ENCODE assay signal across 7 cellular contexts in the genomic region with DNA sequence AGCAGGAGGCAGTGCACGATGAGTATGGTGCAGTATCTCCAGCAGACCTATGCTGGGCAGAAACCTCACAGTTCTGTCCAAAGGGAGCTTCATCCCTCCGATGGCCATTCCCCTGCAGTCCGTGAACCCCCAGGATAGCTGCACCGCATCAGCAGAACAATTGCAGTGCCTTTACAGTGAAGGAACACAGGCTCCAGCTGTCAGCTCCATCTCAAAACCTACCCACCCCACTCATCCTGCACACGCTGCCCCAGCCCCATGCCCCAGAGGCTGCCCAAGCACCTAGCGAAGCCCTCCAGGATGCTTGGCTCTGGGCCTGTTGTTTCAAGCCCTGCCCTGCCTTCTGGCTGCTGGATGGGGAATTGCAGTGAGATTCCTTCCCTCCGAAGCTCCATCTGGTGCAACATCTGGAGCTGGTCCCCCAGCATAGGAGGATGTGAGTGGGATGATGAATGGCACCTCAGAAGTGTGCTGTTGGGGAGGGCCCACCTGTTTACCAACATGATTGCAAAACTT.
DNase-seq lines count a peak whose midpoint lies in the region; ATAC-seq, FAIRE-seq and TF ChIP-seq lines count a peak whose summit lies in the region.
"Not testable (repeated sequence)": the region's sequence is repeated elsewhere in the genome, so short reads cannot be mapped to it uniquely, and the experiment has no call there.

No MANE protein-coding gene starts in this region.

- FAIRE-seq in GM19239 (lab: Jason Lieb, UNC) (peak; percentile 33), HTR-8/SVneo (lab: Jason Lieb, UNC) (peak; percentile 31), K562 (lab: Jason Lieb, UNC) (peak; percentile 46)

- not testable (repeated sequence) for H4K20me1 ChIP-seq in BLaER1 treated with 17β-estradiol and CSF1 and Interleukin-3, amounts not matched to agents 10 nM and 100 nM; K562 (replicated peaks; ENCODE audit: control insufficient read depth, insufficient read depth, low read length)

- POLR2A ChIA-PET in K562 (lab: Yijun Ruan, JAX): not testable (repeated sequence)

- TF ChIP-seq EP300 in K562 (IDR thresholded peaks at IDR 0.05; ENCODE audit: low read length): not testable (repeated sequence)

- H3K27ac ChIP-seq in BLaER1 treated with 17β-estradiol and CSF1 and Interleukin-3, amounts not matched to agents 10 nM and 100 nM: peak overlapping the region in 2 of 11 experiments; percentile 80 to 87; a peak in 2 of 22 replicates
- H3K27ac ChIP-seq in K562 (ENCODE audit: extremely low read depth, low read depth, low read length); endodermal cell (ENCODE audit: low read depth, low read length): not testable (repeated sequence)

- H3K79me2 ChIP-seq in K562 (ENCODE audit: control insufficient read depth, insufficient read depth, low read length): not testable (repeated sequence)

- H3K4me1 ChIP-seq in BLaER1 treated with 17β-estradiol and CSF1 and Interleukin-3, amounts not matched to agents 10 nM and 100 nM: peaks cover 3 to 42% (median 34%) of the 10 kb centered on the region in 10 experiments; a peak in 15 of 20 replicates
- H3K4me1 ChIP-seq in K562 (replicated peaks in 1 of 2; ENCODE audit: control insufficient read depth in 2 of 2, insufficient read depth in 2 of 2, low read length in 2 of 2); endodermal cell (ENCODE audit: control insufficient read depth, insufficient read depth, low read length): not testable (repeated sequence)

- not testable (repeated sequence) for H3K36me3 Mint-ChIP-seq in endodermal cell (ENCODE audit: low read depth); stimulated activated effector memory CD8-positive, alpha-beta T cell treated with anti-CD3 and anti-CD28 coated beads, Interleukin-12 subunit alpha, Interleukin-12 subunit beta, amount 100 ng/mL, for 72 hours

- 1% methylated on average over 6 of the region's 7 CpGs for WGBS in K562 (ENCODE audit: insufficient coverage, low coverage, missing lambda C conversion rate)
- WGBS in endodermal cell (ENCODE audit: insufficient coverage in 1 of 2, insufficient read length in 1 of 2), 2 experiments: 84 to 88% methylated on average over 1 to 5 of the region's 7 CpGs

- in situ Hi-C loops in K562 (cut with MboI): not testable (repeated sequence)

- not testable (repeated sequence) for H3K9me1 ChIP-seq in K562 (ENCODE audit: control insufficient read depth, insufficient read depth, low read length)

- H3K9ac ChIP-seq in BLaER1 treated with 17β-estradiol and CSF1 and Interleukin-3, amounts not matched to agents 10 nM and 100 nM; K562 (ENCODE audit: insufficient read depth in 1 of 2, low read depth in 2 of 2, low read length in 2 of 2); endodermal cell (ENCODE audit: extremely low read depth, low read length, poor library complexity, severe bottlenecking): not testable (repeated sequence)

- intact Hi-C loops in K562 (cut with micrococcal nuclease): not testable (repeated sequence)

- H3K4me1 Mint-ChIP-seq in endodermal cell; stimulated activated effector memory CD8-positive, alpha-beta T cell treated with anti-CD3 and anti-CD28 coated beads, Interleukin-12 subunit alpha, Interleukin-12 subunit beta, amount 100 ng/mL, for 72 hours: not testable (repeated sequence)

- not testable (repeated sequence) for H3K27me3 Mint-ChIP-seq in endodermal cell (ENCODE audit: insufficient read depth)

- CTCF ChIA-PET in K562 (lab: Yijun Ruan, JAX; ENCODE audit: low intra/inter-chr PET ratio): not testable (repeated sequence)

- peak overlapping the region in 6 of 11 experiments; percentile 20 to 68 (median 60); a peak in 10 of 22 replicates for H3K4me2 ChIP-seq in BLaER1 treated with 17β-estradiol and CSF1 and Interleukin-3, amounts not matched to agents 10 nM and 100 nM
- H3K4me2 ChIP-seq in K562 (ENCODE audit: insufficient read depth, low read length): not testable (repeated sequence)

- not testable (repeated sequence) for H3K9me3 ChIP-seq in BLaER1 treated with 17β-estradiol and CSF1 and Interleukin-3, amounts not matched to agents 10 nM and 100 nM (replicated peaks in 1 of 11); K562 (replicated peaks; ENCODE audit: control insufficient read depth, insufficient read depth, low read depth, low read length); endodermal cell (ENCODE audit: control insufficient read depth, low read length)

- not testable (repeated sequence) for H3K9me3 Mint-ChIP-seq in endodermal cell; stimulated activated effector memory CD8-positive, alpha-beta T cell treated with anti-CD3 and anti-CD28 coated beads, Interleukin-12 subunit alpha, Interleukin-12 subunit beta, amount 100 ng/mL, for 72 hours

- BruUV-seq in K562 (replicated peaks; lab: Mats Ljungman, UMichigan): not testable (repeated sequence)

- H3K36me3 ChIP-seq in BLaER1 treated with 17β-estradiol and CSF1 and Interleukin-3, amounts not matched to agents 10 nM and 100 nM; K562 (ENCODE audit: control insufficient read depth, insufficient read depth, low read length); endodermal cell (ENCODE audit: control insufficient read depth, insufficient read depth, low read length): not testable (repeated sequence)

- TF ChIP-seq CTCF in K562 (IDR thresholded peaks at IDR 0.05 in 2 of 3, conservative IDR thresholded peaks at IDR 0.05 in 1 of 3; ENCODE audit: insufficient read depth in 2 of 3, low read depth in 1 of 3, low read length in 3 of 3): not testable (repeated sequence)
- TF ChIP-seq CTCF in endodermal cell (conservative IDR thresholded peaks at IDR 0.05): peak; percentile 38

- H2AFZ ChIP-seq in K562 (ENCODE audit: low read depth, low read length): not testable (repeated sequence)

- not testable (repeated sequence) for TF ChIP-seq POLR2A in K562 (conservative IDR thresholded peaks at IDR 0.05)

- TF ChIP-seq RAD21 in K562 (CRISPR knock-in tag; conservative IDR thresholded peaks at IDR 0.05 in 1 of 2, IDR thresholded peaks at IDR 0.05 in 1 of 2): not testable (repeated sequence)

- H3K27me3 ChIP-seq in BLaER1 treated with 17β-estradiol and CSF1 and Interleukin-3, amounts not matched to agents 10 nM and 100 nM; endodermal cell (ENCODE audit: control insufficient read depth, insufficient read depth, low read length, poor library complexity, severe bottlenecking): not testable (repeated sequence)
- H3K27me3 ChIP-seq in K562 (ENCODE audit: control insufficient read depth in 2 of 2, insufficient read depth in 2 of 2, low read length in 2 of 2): peaks cover 0 to 22% of the 10 kb centered on the region in 2 experiments; a peak in 2 of 5 replicates

- peak; percentile 60 for ATAC-seq in SK-N-SH treated with all-trans-retinoic acid at 6 μM for 48 hours
- peak; percentile 85 for ATAC-seq in K562
- peak; percentile 22 for ATAC-seq in stimulated activated effector memory CD8-positive, alpha-beta T cell treated with anti-CD3 and anti-CD28 coated beads, Interleukin-12 subunit alpha, Interleukin-12 subunit beta, amount 100 ng/mL, for 72 hours

- H3K4me3 ChIP-seq in BLaER1 treated with 17β-estradiol and CSF1 and Interleukin-3, amounts not matched to agents 10 nM and 100 nM; K562; endodermal cell (ENCODE audit: low read length): not testable (repeated sequence)

- not testable (repeated sequence) for DNase-seq in GM19239 (ENCODE audit: insufficient read length, low spot score); HTR-8/SVneo (ENCODE audit: insufficient read length, low spot score); K562 (ENCODE audit: extremely low read depth in 1 of 4, low spot score in 3 of 4); stimulated activated effector memory CD8-positive, alpha-beta T cell treated with anti-CD3 and anti-CD28 coated beads, Interleukin-12 subunit alpha, Interleukin-12 subunit beta, amount 100 ng/mL, for 72 hours (ENCODE audit: low spot score in 2 of 2)
- DNase-seq in endodermal cell: peak; percentile 44

- not testable (repeated sequence) for H3K27ac Mint-ChIP-seq in endodermal cell; stimulated activated effector memory CD8-positive, alpha-beta T cell treated with anti-CD3 and anti-CD28 coated beads, Interleukin-12 subunit alpha, Interleukin-12 subunit beta, amount 100 ng/mL, for 72 hours

- H3K4me3 Mint-ChIP-seq in endodermal cell; stimulated activated effector memory CD8-positive, alpha-beta T cell treated with anti-CD3 and anti-CD28 coated beads, Interleukin-12 subunit alpha, Interleukin-12 subunit beta, amount 100 ng/mL, for 72 hours: not testable (repeated sequence)

Comparison
In these comparisons a context has a peak if more than half of its experiments do, and no peak if none do; other contexts are left out.
1. ATAC-seq: peak in every context shown above with its lines; median percentile 85 in K562; 60 in SK-N-SH treated with all-trans-retinoic acid at 6 μM for 48 hours; 22 in stimulated activated effector memory CD8-positive, alpha-beta T cell treated with anti-CD3 and anti-CD28 coated beads, Interleukin-12 subunit alpha, Interleukin-12 subunit beta, amount 100 ng/mL, for 72 hours.